Comparison of ENCODE assay signal across 23 cellular contexts in the genomic region with DNA sequence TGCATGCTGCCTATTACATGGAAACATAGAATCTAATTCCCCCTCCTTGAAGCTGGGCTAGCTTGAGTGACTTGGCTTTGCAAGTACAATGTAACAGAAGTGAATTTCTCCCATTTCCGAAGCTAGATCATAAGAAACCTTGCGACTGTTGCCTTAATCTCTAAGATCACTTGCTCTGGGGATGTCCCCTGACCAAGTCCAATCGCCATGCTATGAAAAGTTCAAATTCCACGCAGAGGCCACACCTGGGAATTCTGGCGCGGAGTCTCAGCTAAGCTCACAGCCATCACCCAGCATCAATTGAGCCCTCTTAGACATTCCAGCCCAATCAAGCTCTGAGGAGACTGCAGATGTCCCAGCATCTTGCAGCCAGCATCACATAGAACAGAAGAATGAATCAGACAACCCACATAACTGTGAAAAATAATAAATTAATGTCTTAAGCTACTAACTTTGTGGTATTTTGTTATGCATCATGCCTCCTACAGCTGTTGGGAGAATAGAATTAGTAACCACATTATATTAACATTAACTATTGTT. TPM values are rescaled to one million over a fixed set of nuclear protein-coding genes. Genes with fewer than 3 reads are reported as not detected.
"Had no signal": no experiment of that assay in that cellular context is flagged by ENCODE, and none has a peak within 500 bp of the region (broad histone marks: within the 10 kb centered on the region; RNA-seq: fewer than 3 reads in every experiment).

No MANE protein-coding gene starts in this region.

- H3K9ac ChIP-seq: KMS-11 had no signal

- H3K9me3 ChIP-seq: breast epithelium had no signal

- H3K4me1 ChIP-seq: breast epithelium had no signal

- H3K27ac ChIP-seq: breast epithelium, KMS-11, WERI-Rb-1 had no signal

- ATAC-seq: activated CD4-positive, alpha-beta T cell treated with anti-CD3 and anti-CD28 coated beads for 36 hours; activated T-helper 17 cell treated with anti-CD3 and anti-CD28 coated beads, Interleukin-2, amount 50 U/mL, for 72 hours had no signal

- H3K4me3 ChIP-seq: breast epithelium had no signal

- DNase-seq: activated CD4-positive, alpha-beta memory T cell treated with anti-CD3 and anti-CD28 coated beads, Interleukin-2, amount 10 ng/mL, durations not matched to agents 7 days and 5 days; activated CD4-positive, alpha-beta T cell treated with anti-CD3 and anti-CD28 coated beads for 36 hours; activated CD4-positive, alpha-beta T cell treated with anti-CD3 and anti-CD28 coated beads, Interleukin-2, amount 50 U/mL, for 1 hour; activated gamma-delta T cell; activated naive CD4-positive, alpha-beta T cell treated with anti-CD3 and anti-CD28 coated beads for 36 hours; activated T-cell treated with anti-CD3 and anti-CD28 coated beads for 4 hours; activated T-cell treated with anti-CD3 and anti-CD28 coated beads, Interleukin-2, amount 50 U/mL, for 48 hours; MM.1S; NCI-H1105; NCI-H1436; NCI-H1694 treated with DMSO at 0.1 percent for 48 hours; NCI-H2029 treated with DMSO at 0.1 percent for 48 hours; NCI-H510A; NCI-H526 treated with DMSO at 0.1 percent for 48 hours; NCI-H82; SIG-M5; T-helper 1 cell; WERI-Rb-1 had no signal

- H3K36me3 ChIP-seq: breast epithelium, WERI-Rb-1 had no signal

RNA-seq across cellular contexts. Expression of a gene that starts 27.0 kb away (rescaled TPM):
- total RNA-seq: activated CD4-positive, alpha-beta memory T cell treated with anti-CD3 and anti-CD28 coated beads, Interleukin-2, amount 10 ng/mL, durations not matched to agents 7 days and 5 days; activated CD4-positive, alpha-beta T cell treated with anti-CD3 and anti-CD28 coated beads for 36 hours; activated CD8-positive, alpha-beta memory T cell treated with anti-CD3 and anti-CD28 coated beads for 36 hours; activated naive CD4-positive, alpha-beta T cell treated with anti-CD3 and anti-CD28 coated beads for 36 hours; activated T-helper 17 cell treated with anti-CD3 and anti-CD28 coated beads, Interleukin-2, amount 50 U/mL, for 72 hours; T-helper 2 cell treated with Interferon-gamma antibody and Interleukin-4, amounts not matched to agents 100 ng/mL and 5 ng/mL, for 36 hours had no signal
